ENCODE assay signal across 6 cellular contexts in genomic region chr16:546909-547770, GRCh38. TPM values are rescaled to one million over a fixed set of nuclear protein-coding genes. Genes with fewer than 3 reads are reported as not detected.
A peak's percentile ranks its signal among the peaks of the same experiment; 100 is the strongest.
DNase-seq lines count a peak whose midpoint lies in the region; ATAC-seq and TF ChIP-seq lines count a peak whose summit lies in the region.

No MANE protein-coding gene starts in this region.

- peak; percentile 77 for ATAC-seq in Panc1
- no peak for ATAC-seq in HG02870 (IDR thresholded peaks at IDR 0.05; ENCODE audit: unreplicated experiment)

- TF ChIP-seq CTCF in AG09309 (IDR thresholded peaks at IDR 0.05; ENCODE audit: control insufficient read depth, insufficient read depth, low read depth, low read length, missing control alignments) (peak; percentile 64), Panc1 (IDR thresholded peaks at IDR 0.05) (peak; percentile 83), retinal pigment epithelial cell (conservative IDR thresholded peaks at IDR 0.05; ENCODE audit: low read depth, low read length) (peak; percentile 33)

- CTCF ChIA-PET in Panc1 (lab: Charles Lee): no interaction called here

- H3K4me3 ChIP-seq in AG09309 (ENCODE audit: control insufficient read depth, low read depth, low read length): no peak overlapping the region
- no peak overlapping the region for H3K4me3 ChIP-seq in Panc1 (ENCODE audit: low read depth in 2 of 2, low read length in 2 of 2)
- no peak overlapping the region for H3K4me3 ChIP-seq in retinal pigment epithelial cell (ENCODE audit: low read length)

- no peaks in the 10 kb centered on the region for H3K36me3 ChIP-seq in Panc1 (ENCODE audit: control insufficient read depth, insufficient read depth, low read length)

- intact Hi-C loops in Panc1 (cut with micrococcal nuclease; ENCODE audit: unreplicated experiment): no loop called here

- BruUV-seq in Panc1 (replicated peaks; lab: Mats Ljungman, UMichigan): no TSS peak

- POLR2A ChIA-PET in Panc1 (lab: Charles Lee): no interaction called here

- H3K27ac ChIP-seq in Panc1 (ENCODE audit: low read length): no peak overlapping the region

- DNase-seq in AG09309 (ENCODE audit: low read depth) (no peak), Panc1 (ENCODE audit: low read depth, low spot score) (no peak), retinal pigment epithelial cell (ENCODE audit: low read depth) (no peak), dedifferentiated amniotic fluid mesenchymal stem cell (ENCODE audit: extremely low spot score) (no peak)
- peak; percentile 37 for DNase-seq in effector CD4-positive, alpha-beta T cell

- H3K4me1 ChIP-seq in Panc1 (ENCODE audit: control insufficient read depth, insufficient read depth, low read length): 0 out of 2 replicates have a peak, but pooled peaks cover 2% of the 10 kb centered on the region

- H3K9me3 ChIP-seq in Panc1 (ENCODE audit: control insufficient read depth, insufficient read depth, low read depth, low read length): no peaks in the 10 kb centered on the region

- no peaks in the 10 kb centered on the region for H3K27me3 ChIP-seq in Panc1 (ENCODE audit: control insufficient read depth, insufficient read depth, low read length)

- in situ Hi-C loops in Panc1 (cut with HindIII; ENCODE audit: low pct_unique_long_range_greater_than_20kb, low sequenced_read_pairs): no loop called here

RNA-seq across cellular contexts. Expression of gene PRR35, which starts 13.1 kb away (rescaled TPM):
- 2.2 TPM for total RNA-seq in Panc1 (2021; ENCODE audit: unreplicated experiment)
- polyA plus RNA-seq in Panc1 (2012; ENCODE audit: insufficient read length): 3.9 TPM

RNA-seq across cellular contexts. Expression of gene CAPN15, which starts 19.6 kb away (rescaled TPM):
- total RNA-seq in Panc1 (2021; ENCODE audit: unreplicated experiment): 78.5 TPM
- polyA plus RNA-seq in Panc1 (2012; ENCODE audit: insufficient read length): 117 TPM

RNA-seq across cellular contexts. Expression of gene NHLRC4, which starts 19.7 kb away (rescaled TPM):
- 4.0 TPM for total RNA-seq in Panc1 (2021; ENCODE audit: unreplicated experiment)
- polyA plus RNA-seq in Panc1 (2012; ENCODE audit: insufficient read length): 5.2 TPM

RNA-seq across cellular contexts. Expression of gene PIGQ, which starts 22.6 kb away (rescaled TPM):
- total RNA-seq in Panc1 (2021; ENCODE audit: unreplicated experiment): 83.5 TPM
- 84.1 TPM for polyA plus RNA-seq in Panc1 (2012; ENCODE audit: insufficient read length)

RNA-seq across cellular contexts. Expression of gene RAB40C, which starts 42.7 kb away (rescaled TPM):
- 30.7 TPM for total RNA-seq in Panc1 (2021; ENCODE audit: unreplicated experiment)
- 44.4 TPM for polyA plus RNA-seq in Panc1 (2012; ENCODE audit: insufficient read length)

Comparison
In these comparisons a context has a peak if more than half of its experiments do, and no peak if none do; other contexts are left out.
1. CTCF ChIP-seq: peak in every context shown above with its lines; median percentile 83 in Panc1; 64 in AG09309; 33 in retinal pigment epithelial cell.